Comparison of ENCODE assay signal across 18 cellular contexts in the genomic region with DNA sequence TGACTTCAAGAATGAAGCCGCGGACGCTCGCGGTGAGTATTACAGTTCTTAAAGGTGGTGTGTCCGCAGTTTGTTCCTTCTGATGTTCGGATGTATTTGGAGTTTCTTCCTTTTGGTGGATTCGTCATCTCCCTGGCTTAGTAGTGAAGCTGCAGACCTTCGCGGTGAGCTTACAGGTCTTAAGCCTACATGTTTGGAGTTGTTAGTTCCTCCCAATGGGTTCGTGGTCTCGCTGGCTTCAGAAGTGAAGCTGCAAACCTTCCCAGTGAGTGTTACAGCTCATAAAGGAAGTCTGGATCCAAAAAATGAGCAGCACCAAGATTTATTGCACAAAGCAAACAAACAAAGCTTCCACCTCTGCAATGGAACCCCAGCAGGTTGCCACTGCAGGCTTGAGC. TPM values are rescaled to one million over a fixed set of nuclear protein-coding genes. Genes with fewer than 3 reads are reported as not detected.
A peak's percentile ranks its signal among the peaks of the same experiment; 100 is the strongest.
DNase-seq lines count a peak whose midpoint lies in the region; ATAC-seq, FAIRE-seq and TF ChIP-seq lines count a peak whose summit lies in the region.
"Had no signal": no experiment of that assay in that cellular context is flagged by ENCODE, and none has a peak within 500 bp of the region (broad histone marks: within the 10 kb centered on the region; RNA-seq: fewer than 3 reads in every experiment).

No MANE protein-coding gene starts in this region.

- DNase-seq in GM13977 (ENCODE audit: low spot score) (peak; percentile 1), K562 (ENCODE audit: extremely low read depth in 1 of 4, low spot score in 3 of 4) (peak in 1 of 4 experiments; percentile 5), epithelial cell of prostate (ENCODE audit: low read depth, low spot score) (peak; percentile 44), stomach (peak; percentile 8), pons (ENCODE audit: low spot score) (no peak), right cardiac atrium (no peak), DMS53 treated with DMSO at 0.1 percent for 48 hours (lab: John Stamatoyannopoulos, UW; ENCODE audit: unreplicated experiment) (no peak)
- DNase-seq: ACHN; CD4-positive, CD25-positive, alpha-beta regulatory T cell; HFFc6 had no signal

- no peak for TF ChIP-seq POLR2A in K562 (conservative IDR thresholded peaks at IDR 0.05)
- TF ChIP-seq POLR2A in stomach (IDR thresholded peaks at IDR 0.05), result no peak

- no peaks in the 10 kb centered on the region for H3K9me1 ChIP-seq in K562 (ENCODE audit: control insufficient read depth, insufficient read depth, low read length)

- H3K27ac ChIP-seq in K562 (ENCODE audit: extremely low read depth, low read depth, low read length), result no peak overlapping the region
- no peak overlapping the region for H3K27ac ChIP-seq in epithelial cell of prostate
- no peak overlapping the region for H3K27ac ChIP-seq in stomach
- no peak overlapping the region for H3K27ac ChIP-seq in right cardiac atrium (ENCODE audit: low read length)
- H3K27ac ChIP-seq: BLaER1 treated with 17β-estradiol and CSF1 and Interleukin-3, amounts not matched to agents 10 nM and 100 nM had no signal

- H2AFZ ChIP-seq in K562 (ENCODE audit: low read depth, low read length), result 0 out of 2 replicates have a peak overlapping the region, but pooled peaks have one; percentile 48

- CTCF ChIA-PET in K562 (lab: Yijun Ruan, JAX; ENCODE audit: low intra/inter-chr PET ratio), result no interaction called here

- POLR2A ChIA-PET in K562 (lab: Yijun Ruan, JAX), result no interaction called here

- TF ChIP-seq EP300 in K562 (IDR thresholded peaks at IDR 0.05; ENCODE audit: low read length), result no peak
- no peak for TF ChIP-seq EP300 in stomach (IDR thresholded peaks at IDR 0.05)

- no peak for FAIRE-seq in K562 (lab: Jason Lieb, UNC)
- FAIRE-seq: GM12878, H1, HepG2, HTR-8/SVneo had no signal

- H3K9me3 ChIP-seq in K562 (replicated peaks; ENCODE audit: control insufficient read depth, insufficient read depth, low read depth, low read length) (peaks cover 7% of the 10 kb centered on the region; the same call in 1 of the 2 replicates), stomach (no peaks in the 10 kb centered on the region), right cardiac atrium (ENCODE audit: control insufficient read depth, low read length) (no peaks in the 10 kb centered on the region)
- H3K9me3 ChIP-seq: HAP-1 had no signal

- no peaks in the 10 kb centered on the region for H3K79me2 ChIP-seq in K562 (ENCODE audit: control insufficient read depth, insufficient read depth, low read length)

- no peak for TF ChIP-seq CTCF in GM13977 (IDR thresholded peaks at IDR 0.05; ENCODE audit: extremely low read depth, insufficient read depth, missing control alignments)
- no peak for TF ChIP-seq CTCF in K562 (IDR thresholded peaks at IDR 0.05 in 2 of 3, conservative IDR thresholded peaks at IDR 0.05 in 1 of 3; ENCODE audit: insufficient read depth in 2 of 3, low read depth in 1 of 3, low read length in 3 of 3)
- TF ChIP-seq CTCF in stomach (IDR thresholded peaks at IDR 0.05), result no peak

- TF ChIP-seq RAD21 in K562 (CRISPR knock-in tag; conservative IDR thresholded peaks at IDR 0.05 in 1 of 2, IDR thresholded peaks at IDR 0.05 in 1 of 2), result no peak

- peaks cover 19 to 39% of the 10 kb centered on the region in 2 experiments; a peak in 4 of 5 replicates for H3K27me3 ChIP-seq in K562 (ENCODE audit: control insufficient read depth in 2 of 2, insufficient read depth in 2 of 2, low read length in 2 of 2)
- peaks cover 0 to 8% (median 0%) of the 10 kb centered on the region in 3 donors for H3K27me3 ChIP-seq in stomach
- H3K27me3 ChIP-seq in right cardiac atrium (ENCODE audit: control insufficient read depth, insufficient read depth), result no peaks in the 10 kb centered on the region
- H3K27me3 ChIP-seq: BLaER1 treated with 17β-estradiol and CSF1 and Interleukin-3, amounts not matched to agents 10 nM and 100 nM had no signal

- H3K4me3 ChIP-seq in K562 (no peak overlapping the region), stomach (no peak overlapping the region), right cardiac atrium (ENCODE audit: low read length) (no peak overlapping the region)
- H3K4me3 ChIP-seq: BLaER1 treated with 17β-estradiol and CSF1 and Interleukin-3, amounts not matched to agents 10 nM and 100 nM; GM12878; HAP-1 had no signal

- no peak overlapping the region for H3K9ac ChIP-seq in K562 (ENCODE audit: insufficient read depth in 1 of 2, low read depth in 2 of 2, low read length in 2 of 2)
- H3K9ac ChIP-seq: BLaER1 treated with 17β-estradiol and CSF1 and Interleukin-3, amounts not matched to agents 10 nM and 100 nM had no signal

- intact Hi-C loops in K562 (cut with micrococcal nuclease) (no loop called here), stomach (cut with DNase I; ENCODE audit: low total_unique reads) (no loop called here), right cardiac atrium (cut with DNase I) (no loop called here)

- H3K4me1 ChIP-seq in K562 (replicated peaks in 1 of 2; ENCODE audit: control insufficient read depth in 2 of 2, insufficient read depth in 2 of 2, low read length in 2 of 2) (peaks cover 0 to 4% of the 10 kb centered on the region in 2 experiments; a peak in 1 of 5 replicates), stomach (peaks cover 0 to 11% (median 10%) of the 10 kb centered on the region in 4 donors), right cardiac atrium (ENCODE audit: control insufficient read depth, insufficient read depth, low read length) (no peaks in the 10 kb centered on the region)
- H3K4me1 ChIP-seq: BLaER1 treated with 17β-estradiol and CSF1 and Interleukin-3, amounts not matched to agents 10 nM and 100 nM; HAP-1 had no signal

- ATAC-seq in K562 (no peak), right cardiac atrium (no peak)
- ATAC-seq: GM12878, HepG2 had no signal

- WGBS in K562 (ENCODE audit: insufficient coverage, low coverage, missing lambda C conversion rate), result 34% methylated on average over 12 of the region's 12 CpGs
- 86 to 98% (median 88%) methylated on average over 12 of the region's 12 CpGs for WGBS in stomach, 5 donors
- 97% methylated on average over 12 of the region's 12 CpGs for WGBS in right cardiac atrium

- no peaks in the 10 kb centered on the region for H3K36me3 ChIP-seq in K562 (ENCODE audit: control insufficient read depth, insufficient read depth, low read length)
- no peaks in the 10 kb centered on the region for H3K36me3 ChIP-seq in stomach
- H3K36me3 ChIP-seq: BLaER1 treated with 17β-estradiol and CSF1 and Interleukin-3, amounts not matched to agents 10 nM and 100 nM; HAP-1 had no signal

- BruUV-seq in K562 (replicated peaks; lab: Mats Ljungman, UMichigan), result no TSS peak

- in situ Hi-C loops in GM13977 (cut with MboI; ENCODE audit: low pct_unique_long_range_greater_than_20kb, low sequenced_read_pairs, unreplicated experiment), result no loop called here
- in situ Hi-C loops in K562 (cut with MboI), result no loop called here

- H3K4me2 ChIP-seq in K562 (ENCODE audit: insufficient read depth, low read length), result no peak overlapping the region
- H3K4me2 ChIP-seq: BLaER1 treated with 17β-estradiol and CSF1 and Interleukin-3, amounts not matched to agents 10 nM and 100 nM had no signal

- H4K20me1 ChIP-seq in K562 (replicated peaks; ENCODE audit: control insufficient read depth, insufficient read depth, low read length), result no peaks in the 10 kb centered on the region
- H4K20me1 ChIP-seq: BLaER1 treated with 17β-estradiol and CSF1 and Interleukin-3, amounts not matched to agents 10 nM and 100 nM had no signal

RNA-seq across cellular contexts. Expression of gene LDLRAD1, which starts 14.7 kb away (rescaled TPM):
- not detected in 2 replicates for total RNA-seq in K562 (2011; cell fraction: chromatin; rRNA removed; ENCODE audit: low replicate concordance)
- not detected in 2 replicates for total RNA-seq in K562 (2011; cell fraction: nucleolus; rRNA removed)
- total RNA-seq in K562 (2011; cell fraction: nucleoplasm; rRNA removed), result not detected in 2 replicates
- total RNA-seq in K562 (2014; rRNA removed), result not detected in 2 replicates
- total RNA-seq in K562 (2014; rRNA removed; fragmentation: Illumina TruSeq; extraction: Trizol), result not detected in 2 replicates
- not detected in 2 replicates for total RNA-seq in K562 (2015; rRNA removed; fragmentation: Illumina TruSeq; extraction: Trizol)
- total RNA-seq in K562 (2021), result not detected in 2 replicates
- not detected in 2 replicates for polyA plus RNA-seq in K562 (2011; rRNA removed)
- polyA plus RNA-seq in K562 (2011; cell fraction: cytosol; rRNA removed), result not detected in 2 replicates
- polyA plus RNA-seq in K562 (2011; cell fraction: nucleus; rRNA removed), result not detected in 2 replicates
- not detected in 2 replicates for polyA plus RNA-seq in K562 (2012)
- not detected in 2 replicates for polyA plus RNA-seq in K562 (2014; fragmentation: Illumina TruSeq; extraction: Trizol)
- polyA plus RNA-seq in K562 (2014; fragmentation: Nextera tagmentation; extraction: Ambion mirVana), result not detected
- not detected in 2 replicates for polyA plus RNA-seq in K562 (2014; rRNA removed)
- polyA minus RNA-seq in K562 (2011; rRNA and poly(A)+ RNA removed), result not detected in 2 replicates
- polyA minus RNA-seq in K562 (2011; cell fraction: cytosol; rRNA and poly(A)+ RNA removed), result not detected in 2 replicates
- not detected in 2 replicates for polyA minus RNA-seq in K562 (2011; cell fraction: nucleus; rRNA and poly(A)+ RNA removed)
- total RNA-seq in stomach, result not detected
- under 1 TPM in 2 of 3 donors, not detected in 1; 0.12 to 0.40 TPM for polyA plus RNA-seq in stomach
- not detected for total RNA-seq in right cardiac atrium
- polyA plus RNA-seq in right cardiac atrium, result not detected
- total RNA-seq: A172; CD4-positive, CD25-positive, alpha-beta regulatory T cell; G401; GM12878; H1; HFFc6 had no signal
- polyA plus RNA-seq: CD4-positive, CD25-positive, alpha-beta regulatory T cell; GM12878; H1 had no signal

RNA-seq across cellular contexts. Expression of gene TMEM59, which starts 49.8 kb away (rescaled TPM):
- total RNA-seq in K562 (2011; cell fraction: chromatin; rRNA removed; ENCODE audit: low replicate concordance), result 144 and 157 TPM in 2 replicates
- 168 and 198 TPM in 2 replicates for total RNA-seq in K562 (2011; cell fraction: nucleolus; rRNA removed)
- 246 and 274 TPM in 2 replicates for total RNA-seq in K562 (2011; cell fraction: nucleoplasm; rRNA removed)
- total RNA-seq in K562 (2014; rRNA removed), result 97.2 and 122 TPM in 2 replicates
- total RNA-seq in K562 (2014; rRNA removed; fragmentation: Illumina TruSeq; extraction: Trizol), result 151 and 168 TPM in 2 replicates
- total RNA-seq in K562 (2015; rRNA removed; fragmentation: Illumina TruSeq; extraction: Trizol), result 137 and 144 TPM in 2 replicates
- total RNA-seq in K562 (2021), result 163 and 186 TPM in 2 replicates
- polyA plus RNA-seq in K562 (2011; rRNA removed), result 299 and 316 TPM in 2 replicates
- polyA plus RNA-seq in K562 (2011; cell fraction: cytosol; rRNA removed), result 93.8 and 181 TPM in 2 replicates
- polyA plus RNA-seq in K562 (2011; cell fraction: nucleus; rRNA removed), result 45.4 and 94.5 TPM in 2 replicates
- 189 and 249 TPM in 2 replicates for polyA plus RNA-seq in K562 (2012)
- polyA plus RNA-seq in K562 (2014; fragmentation: Illumina TruSeq; extraction: Trizol), result 133 and 136 TPM in 2 replicates
- polyA plus RNA-seq in K562 (2014; fragmentation: Nextera tagmentation; extraction: Ambion mirVana), result 100 to 1,000 TPM; 196 to 202 TPM
- polyA plus RNA-seq in K562 (2014; rRNA removed), result 93.1 and 127 TPM in 2 replicates
- polyA minus RNA-seq in K562 (2011; rRNA and poly(A)+ RNA removed), result 146 and 161 TPM in 2 replicates
- 68.4 and 86.7 TPM in 2 replicates for polyA minus RNA-seq in K562 (2011; cell fraction: cytosol; rRNA and poly(A)+ RNA removed)
- polyA minus RNA-seq in K562 (2011; cell fraction: nucleus; rRNA and poly(A)+ RNA removed), result 12.7 and 29.8 TPM in 2 replicates
- total RNA-seq in stomach, result 100 to 1,000 TPM in 4 of 5 donors, 10 to 100 TPM in 1; 95.7 to 322 (median 220) TPM
- 100 to 1,000 TPM; 103 to 179 (median 169) TPM for polyA plus RNA-seq in stomach
- total RNA-seq in right cardiac atrium, result 100 to 1,000 TPM; 333 to 377 (median 362) TPM
- polyA plus RNA-seq in right cardiac atrium, result 245 TPM

RNA-seq across cellular contexts. Expression of gene TCEANC2, which starts 50.2 kb away (rescaled TPM):
- total RNA-seq in K562 (2011; cell fraction: chromatin; rRNA removed; ENCODE audit: low replicate concordance), result 6.1 and 7.8 TPM in 2 replicates
- 3.8 and 5.4 TPM in 2 replicates for total RNA-seq in K562 (2011; cell fraction: nucleolus; rRNA removed)
- 6.5 and 11.8 TPM in 2 replicates for total RNA-seq in K562 (2011; cell fraction: nucleoplasm; rRNA removed)
- total RNA-seq in K562 (2014; rRNA removed) (3.3 and 6.2 TPM in 2 replicates), K562 (2014; rRNA removed; fragmentation: Illumina TruSeq; extraction: Trizol) (6.3 and 8.2 TPM in 2 replicates), K562 (2015; rRNA removed; fragmentation: Illumina TruSeq; extraction: Trizol) (4.7 and 5.6 TPM in 2 replicates), K562 (2021) (7.0 and 7.2 TPM in 2 replicates), stomach (1 to 10 TPM; 2.2 to 8.8 (median 2.6) TPM), right cardiac atrium (1 to 10 TPM; 3.8 to 5.7 (median 4.6) TPM)
- polyA plus RNA-seq in K562 (2011; rRNA removed) (7.4 and 8.4 TPM in 2 replicates), K562 (2014; fragmentation: Illumina TruSeq; extraction: Trizol) (6.0 and 7.1 TPM in 2 replicates), K562 (2014; fragmentation: Nextera tagmentation; extraction: Ambion mirVana) (10 to 100 TPM in 1 of 2 experiments, 1 to 10 TPM in 1; 9.8 to 10.2 TPM), K562 (2014; rRNA removed) (5.2 and 5.3 TPM in 2 replicates), stomach (1 to 10 TPM; 1.8 to 3.1 (median 2.3) TPM), right cardiac atrium (3.1 TPM)
- polyA plus RNA-seq in K562 (2011; cell fraction: cytosol; rRNA removed), result 5.2 and 8.1 TPM in 2 replicates
- polyA plus RNA-seq in K562 (2011; cell fraction: nucleus; rRNA removed), result 6.6 and 7.9 TPM in 2 replicates
- polyA plus RNA-seq in K562 (2012), result 3.3 and 6.6 TPM in 2 replicates
- polyA minus RNA-seq in K562 (2011; rRNA and poly(A)+ RNA removed), result 7.1 and 8.4 TPM in 2 replicates
- 2.4 and 3.2 TPM in 2 replicates for polyA minus RNA-seq in K562 (2011; cell fraction: cytosol; rRNA and poly(A)+ RNA removed)
- polyA minus RNA-seq in K562 (2011; cell fraction: nucleus; rRNA and poly(A)+ RNA removed), result 2.8 and 6.6 TPM in 2 replicates

RNA-seq across cellular contexts. Expression of gene LRRC42, which starts 57.1 kb away (rescaled TPM):
- total RNA-seq in K562 (2011; cell fraction: chromatin; rRNA removed; ENCODE audit: low replicate concordance), result 17.8 and 28.0 TPM in 2 replicates
- total RNA-seq in K562 (2011; cell fraction: nucleolus; rRNA removed), result 12.8 and 13.8 TPM in 2 replicates
- total RNA-seq in K562 (2011; cell fraction: nucleoplasm; rRNA removed), result 15.5 and 17.3 TPM in 2 replicates
- total RNA-seq in K562 (2014; rRNA removed) (26.0 and 26.2 TPM in 2 replicates), K562 (2014; rRNA removed; fragmentation: Illumina TruSeq; extraction: Trizol) (39.0 and 45.4 TPM in 2 replicates), K562 (2015; rRNA removed; fragmentation: Illumina TruSeq; extraction: Trizol) (35.0 and 35.5 TPM in 2 replicates), K562 (2021) (40.1 and 42.7 TPM in 2 replicates), stomach (10 to 100 TPM in 2 of 5 donors, 1 to 10 TPM in 3; 2.9 to 23.5 (median 9.4) TPM), right cardiac atrium (10 to 100 TPM; 11.8 to 19.5 (median 15.4) TPM)
- polyA plus RNA-seq in K562 (2011; rRNA removed) (51.9 and 64.1 TPM in 2 replicates), K562 (2014; fragmentation: Illumina TruSeq; extraction: Trizol) (42.0 and 42.9 TPM in 2 replicates), K562 (2014; fragmentation: Nextera tagmentation; extraction: Ambion mirVana) (10 to 100 TPM; 17.3 to 19.1 TPM), K562 (2014; rRNA removed) (33.6 and 35.2 TPM in 2 replicates), stomach (10 to 100 TPM; 11.7 to 18.6 (median 17.3) TPM), right cardiac atrium (8.8 TPM)
- 28.3 and 36.7 TPM in 2 replicates for polyA plus RNA-seq in K562 (2011; cell fraction: cytosol; rRNA removed)
- 17.0 and 23.4 TPM in 2 replicates for polyA plus RNA-seq in K562 (2011; cell fraction: nucleus; rRNA removed)
- polyA plus RNA-seq in K562 (2012), result 39.1 and 44.1 TPM in 2 replicates
- 39.8 and 45.6 TPM in 2 replicates for polyA minus RNA-seq in K562 (2011; rRNA and poly(A)+ RNA removed)
- 24.0 and 25.1 TPM in 2 replicates for polyA minus RNA-seq in K562 (2011; cell fraction: cytosol; rRNA and poly(A)+ RNA removed)
- polyA minus RNA-seq in K562 (2011; cell fraction: nucleus; rRNA and poly(A)+ RNA removed), result 5.8 and 14.1 TPM in 2 replicates

RNA-seq across cellular contexts. Expression of gene IFT25, which starts 57.7 kb away (rescaled TPM):
- 66.3 and 178 TPM in 2 replicates for total RNA-seq in K562 (2011; cell fraction: chromatin; rRNA removed; ENCODE audit: low replicate concordance)
- total RNA-seq in K562 (2011; cell fraction: nucleolus; rRNA removed), result 42.0 and 52.9 TPM in 2 replicates
- 98.8 and 143 TPM in 2 replicates for total RNA-seq in K562 (2011; cell fraction: nucleoplasm; rRNA removed)
- 167 and 181 TPM in 2 replicates for total RNA-seq in K562 (2014; rRNA removed)
- 147 and 167 TPM in 2 replicates for total RNA-seq in K562 (2014; rRNA removed; fragmentation: Illumina TruSeq; extraction: Trizol)
- 189 and 209 TPM in 2 replicates for total RNA-seq in K562 (2015; rRNA removed; fragmentation: Illumina TruSeq; extraction: Trizol)
- 93.6 and 94.4 TPM in 2 replicates for total RNA-seq in K562 (2021)
- 110 and 150 TPM in 2 replicates for polyA plus RNA-seq in K562 (2011; rRNA removed)
- polyA plus RNA-seq in K562 (2011; cell fraction: cytosol; rRNA removed), result 16.5 and 38.3 TPM in 2 replicates
- 68.4 and 110 TPM in 2 replicates for polyA plus RNA-seq in K562 (2011; cell fraction: nucleus; rRNA removed)
- polyA plus RNA-seq in K562 (2012), result 81.2 and 153 TPM in 2 replicates
- polyA plus RNA-seq in K562 (2014; fragmentation: Illumina TruSeq; extraction: Trizol), result 153 and 157 TPM in 2 replicates
- polyA plus RNA-seq in K562 (2014; fragmentation: Nextera tagmentation; extraction: Ambion mirVana), result 100 to 1,000 TPM; 168 to 178 TPM
- polyA plus RNA-seq in K562 (2014; rRNA removed), result 202 and 206 TPM in 2 replicates
- 39.2 and 55.5 TPM in 2 replicates for polyA minus RNA-seq in K562 (2011; rRNA and poly(A)+ RNA removed)
- polyA minus RNA-seq in K562 (2011; cell fraction: cytosol; rRNA and poly(A)+ RNA removed), result 14.8 and 15.3 TPM in 2 replicates
- 39.7 and 75.0 TPM in 2 replicates for polyA minus RNA-seq in K562 (2011; cell fraction: nucleus; rRNA and poly(A)+ RNA removed)
- 10 to 100 TPM in 4 of 5 donors, 1 to 10 TPM in 1; 5.8 to 71.2 (median 43.3) TPM for total RNA-seq in stomach
- polyA plus RNA-seq in stomach, result 10 to 100 TPM; 38.2 to 45.2 (median 38.4) TPM
- total RNA-seq in right cardiac atrium, result 10 to 100 TPM; 14.2 to 16.8 (median 15.2) TPM
- polyA plus RNA-seq in right cardiac atrium, result 20.5 TPM

Comparison
In these comparisons a context has a peak if more than half of its experiments do, and no peak if none do; other contexts are left out.
1. DNase-seq: peak in GM13977 (single experiment), epithelial cell of prostate (single experiment) and stomach (single experiment); none in pons (single experiment), right cardiac atrium (0 of 3) and DMS53 treated with DMSO at 0.1 percent for 48 hours (single experiment).